Comparison of ENCODE assay signal across 8 cellular contexts in the genomic region with DNA sequence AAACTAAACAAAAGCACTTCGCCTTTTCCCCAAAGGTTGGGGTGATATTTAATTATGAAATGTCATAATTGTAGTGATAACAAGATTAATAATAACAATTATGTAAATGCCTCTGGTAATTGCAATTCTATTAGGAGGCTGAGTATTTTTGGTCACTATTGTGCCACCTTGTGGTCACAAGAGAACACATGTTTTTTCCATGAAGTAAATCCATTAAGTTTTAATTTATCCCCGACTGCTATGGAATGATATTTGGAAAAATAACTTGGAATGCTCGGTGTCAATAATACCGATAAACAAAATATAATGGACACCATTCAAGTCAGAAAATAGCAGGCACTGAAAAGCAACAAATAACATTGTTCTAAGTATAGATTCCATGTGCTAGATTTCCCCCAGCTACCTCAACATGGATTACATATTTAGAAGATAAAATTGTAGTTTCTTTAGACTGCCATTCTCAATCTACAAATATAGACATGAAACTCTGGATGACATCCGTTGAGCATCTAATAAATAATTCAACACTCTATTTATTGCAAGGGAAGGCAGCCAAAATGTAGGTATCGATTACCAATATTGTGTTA. TPM values are rescaled to one million over a fixed set of nuclear protein-coding genes. Genes with fewer than 3 reads are reported as not detected.
A peak's percentile ranks its signal among the peaks of the same experiment; 100 is the strongest.
DNase-seq lines count a peak whose midpoint lies in the region; ATAC-seq, FAIRE-seq and TF ChIP-seq lines count a peak whose summit lies in the region.

No MANE protein-coding gene starts in this region.

- no peak overlapping the region for H3K4me3 ChIP-seq in kidney (ENCODE audit: low read length in 2 of 2)

- in situ Hi-C loops in GM13977 (cut with MboI; ENCODE audit: low pct_unique_long_range_greater_than_20kb, low sequenced_read_pairs, unreplicated experiment), result loop anchor here (10.0 kb wide), 1 partner anchor 560 kb away; no protein-coding TSS in a partner anchor

- intact Hi-C loops in kidney (cut with DNase I), result no loop called here

- no peaks in the 10 kb centered on the region for H3K4me1 ChIP-seq in kidney (ENCODE audit: control insufficient read depth in 1 of 2, insufficient read depth in 1 of 2, low read depth in 1 of 2, low read length in 2 of 2)

- TF ChIP-seq CTCF in GM13977 (IDR thresholded peaks at IDR 0.05; ENCODE audit: extremely low read depth, insufficient read depth, missing control alignments) (peak; percentile 56), VCaP (conservative IDR thresholded peaks at IDR 0.05) (peak; percentile 77), kidney (IDR thresholded peaks at IDR 0.05; ENCODE audit: borderline replicate concordance, extremely low read depth, insufficient read depth) (peak; percentile 70)

- no peaks in the 10 kb centered on the region for H3K36me3 ChIP-seq in kidney (ENCODE audit: control insufficient read depth in 1 of 2, insufficient read depth in 2 of 2, low read length in 2 of 2)

- ATAC-seq in GM18519 (IDR thresholded peaks at IDR 0.05; ENCODE audit: low FRiP score, unreplicated experiment) (no peak), GM18511 (IDR thresholded peaks at IDR 0.05; ENCODE audit: unreplicated experiment) (no peak)

- H3K9ac ChIP-seq in kidney (ENCODE audit: low read length in 2 of 2), result no peak overlapping the region

- FAIRE-seq in kidney (lab: Jason Lieb, UNC), result peak; percentile 90

- DNase-seq in AG08395 (ENCODE audit: low spot score), result peak; percentile 19
- DNase-seq in GM13977 (ENCODE audit: low spot score), result no peak
- DNase-seq in kidney, result no peak
- no peak for DNase-seq in GOT3 (lab: John Stamatoyannopoulos, UW)
- no peak for DNase-seq in stimulated activated CD4-positive, alpha-beta T cell treated with anti-CD3 and anti-CD28 coated beads, Interleukin-1b, Interleukin-23, amount 100 ng/mL, for 48 hours

- H3K27ac ChIP-seq in VCaP (no peak overlapping the region), kidney (ENCODE audit: low read depth in 2 of 2, low read length in 2 of 2) (no peak overlapping the region)

- no peaks in the 10 kb centered on the region for H3K9me3 ChIP-seq in kidney (ENCODE audit: control insufficient read depth in 1 of 2, low read length in 2 of 2)

RNA-seq across cellular contexts. Expression of gene KCNJ2, which starts 25.0 kb away (rescaled TPM):
- total RNA-seq in kidney, result 4.4 TPM
- 0.71 TPM for polyA plus RNA-seq in kidney (ENCODE audit: insufficient read depth, low read depth, low replicate concordance)
